ENCODE assay signal across 30 cellular contexts in the genomic region with DNA sequence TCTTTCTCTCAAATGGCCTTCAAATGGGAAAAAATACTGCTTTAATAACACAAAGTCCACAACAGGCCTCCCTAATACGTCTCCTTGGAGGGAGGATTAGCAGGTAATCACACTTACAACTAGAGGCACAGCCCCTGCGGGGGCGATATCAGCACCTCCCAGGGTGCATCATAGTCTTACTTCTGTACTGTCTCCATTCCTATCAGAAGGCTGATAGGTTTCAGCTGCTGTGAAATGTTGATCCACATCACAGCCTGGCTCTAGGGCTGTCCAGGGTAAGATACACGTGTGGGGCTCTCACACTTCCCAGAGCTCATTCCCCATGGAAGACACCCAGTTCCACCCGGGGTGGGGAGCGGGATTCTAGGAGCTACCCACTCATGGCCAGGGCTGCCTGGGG.
"Had no signal": no experiment of that assay in that cellular context is flagged by ENCODE, and none has a peak within 500 bp of the region (broad histone marks: within the 10 kb centered on the region; RNA-seq: fewer than 3 reads in every experiment).

No MANE protein-coding gene starts in this region.

- ATAC-seq: activated T-cell treated with anti-CD3 and anti-CD28 coated beads, Interleukin-2, amount 50 U/mL, for 72 hours; foreskin keratinocyte; gastrocnemius medialis; heart left ventricle; T-helper 17 cell had no signal

- H3K27me3 ChIP-seq: brain microvascular endothelial cell, foreskin keratinocyte had no signal

- H3K4me3 ChIP-seq: coronary artery, dorsolateral prefrontal cortex, esophagus muscularis mucosa, gastrocnemius medialis, heart left ventricle had no signal

- H3K27ac ChIP-seq: brain microvascular endothelial cell, coronary artery, dorsolateral prefrontal cortex, esophagus muscularis mucosa, foreskin keratinocyte, gastrocnemius medialis, heart left ventricle had no signal

- DNase-seq: activated CD4-positive, alpha-beta memory T cell treated with anti-CD3 and anti-CD28 coated beads, Interleukin-2, amount 10 ng/mL, durations not matched to agents 7 days and 5 days; activated CD4-positive, alpha-beta T cell treated with anti-CD3 and anti-CD28 coated beads for 1 hour; activated CD4-positive, alpha-beta T cell treated with anti-CD3 and anti-CD28 coated beads for 4 hours; activated CD4-positive, alpha-beta T cell treated with anti-CD3 and anti-CD28 coated beads, Interleukin-2, amount 10 ng/mL, durations not matched to agents 7 days and 5 days; activated CD4-positive, alpha-beta T cell treated with anti-CD3 and anti-CD28 coated beads, Interleukin-2, amount 50 U/mL, for 4 hours; activated CD8-positive, alpha-beta memory T cell treated with anti-CD3 and anti-CD28 coated beads, Interleukin-2, amount 50 U/mL, for 48 hours; activated effector memory CD4-positive, alpha-beta T cell treated with Interleukin-2 at 50 U/mL for 16 hours; activated gamma-delta T cell treated with Interleukin-2 at 50 U/mL for 16 hours; activated naive CD4-positive, alpha-beta T cell treated with anti-CD3 and anti-CD28 coated beads, Interleukin-2, amount 50 U/mL, for 16 hours; activated naive CD4-positive, alpha-beta T cell treated with Interleukin-2 at 50 U/mL for 16 hours; activated T-cell treated with anti-CD3 and anti-CD28 coated beads for 4 hours; activated T-cell treated with anti-CD3 and anti-CD28 coated beads, Interleukin-2, amount 50 U/mL, for 24 hours; activated T-cell treated with anti-CD3 and anti-CD28 coated beads, Interleukin-2, amount 50 U/mL, for 72 hours; amniotic stem cell; anterior cingulate cortex; brain microvascular endothelial cell; dorsolateral prefrontal cortex; effector memory CD4-positive, alpha-beta T cell; erythroblast; foreskin keratinocyte; gastrocnemius medialis; glutamatergic neuron; heart left ventricle; T-helper 1 cell; T-helper 17 cell; T1000 had no signal

- H3K4me1 ChIP-seq: foreskin keratinocyte, gastrocnemius medialis, heart left ventricle had no signal

- H3K36me3 ChIP-seq: brain microvascular endothelial cell, esophagus muscularis mucosa, gastrocnemius medialis, heart left ventricle had no signal

- FAIRE-seq: astrocyte, bronchial epithelial cell had no signal

- H3K9me3 ChIP-seq: esophagus muscularis mucosa, gastrocnemius medialis, heart left ventricle had no signal
